9 cellular contexts compared by ENCODE assay signal in genomic region chr15:98776607-98777281, GRCh38.
DNase-seq lines count a peak whose midpoint lies in the region; ATAC-seq and TF ChIP-seq lines count a peak whose summit lies in the region.
"Had no signal": no experiment of that assay in that cellular context is flagged by ENCODE, and none has a peak within 500 bp of the region (broad histone marks: within the 10 kb centered on the region; RNA-seq: fewer than 3 reads in every experiment).

No MANE protein-coding gene starts in this region.

- peak in 1 of 2 donors; percentile 63 for TF ChIP-seq POLR2A in thyroid gland (IDR thresholded peaks at IDR 0.05)

- DNase-seq in T-helper 1 cell (no peak), WERI-Rb-1 (peak; percentile 64), right cardiac atrium (peak; percentile 44 to 78 (median 75)), thyroid gland (peak; percentile 98), MV-4-11 (lab: John Stamatoyannopoulos, UW) (no peak), H4 (ENCODE audit: low spot score) (no peak)

- TF ChIP-seq CTCF in WERI-Rb-1 (IDR thresholded peaks at IDR 0.05; ENCODE audit: low read depth, low read length) (no peak), thyroid gland (IDR thresholded peaks at IDR 0.05) (peak in 2 of 6 experiments; percentile 23 to 28)

- H3K27me3 ChIP-seq in WERI-Rb-1 (ENCODE audit: insufficient read depth, low read depth, severe bottlenecking) (no peaks in the 10 kb centered on the region), right cardiac atrium (ENCODE audit: control insufficient read depth, insufficient read depth) (no peaks in the 10 kb centered on the region), thyroid gland (no peaks in the 10 kb centered on the region)

- intact Hi-C loops in right cardiac atrium (cut with DNase I) (loop anchor here in 3 of 4 donors (5.0 to 10.0 kb wide), 4 partner anchors 114 to 301 kb away; no protein-coding TSS in a partner anchor), thyroid gland (cut with DNase I) (loop anchor here (5.0 kb wide), 1 partner anchor 129 kb away; the partner anchor contains the start of gene IGF1R)

- H3K36me3 ChIP-seq in WERI-Rb-1: no peaks in the 10 kb centered on the region
- no peaks in the 10 kb centered on the region for H3K36me3 ChIP-seq in thyroid gland

- H3K36me3 Mint-ChIP-seq in T-helper 1 cell treated with Interleukin-12 subunit alpha and Interleukin-12 subunit beta and Interleukin-4 antibody, amounts not matched to agents 30 μg/mL and 1 μg/mL, for 36 hours (ENCODE audit: low read depth): no peaks in the 10 kb centered on the region

- H3K9me3 Mint-ChIP-seq in T-helper 1 cell treated with Interleukin-12 subunit alpha and Interleukin-12 subunit beta and Interleukin-4 antibody, amounts not matched to agents 30 μg/mL and 1 μg/mL, for 36 hours: no peaks in the 10 kb centered on the region

- H3K4me1 Mint-ChIP-seq in T-helper 1 cell treated with Interleukin-12 subunit alpha and Interleukin-12 subunit beta and Interleukin-4 antibody, amounts not matched to agents 30 μg/mL and 1 μg/mL, for 36 hours (ENCODE audit: low read depth): peaks cover 24% of the 10 kb centered on the region

- H3K4me3 Mint-ChIP-seq in T-helper 1 cell treated with Interleukin-12 subunit alpha and Interleukin-12 subunit beta and Interleukin-4 antibody, amounts not matched to agents 30 μg/mL and 1 μg/mL, for 36 hours: no peak overlapping the region

- no peaks in the 10 kb centered on the region for H3K9me3 ChIP-seq in WERI-Rb-1 (ENCODE audit: severe bottlenecking)
- no peaks in the 10 kb centered on the region for H3K9me3 ChIP-seq in right cardiac atrium (ENCODE audit: control insufficient read depth, low read length)
- H3K9me3 ChIP-seq in thyroid gland: no peaks in the 10 kb centered on the region
- H3K9me3 ChIP-seq: A549 had no signal

- H3K27ac ChIP-seq in WERI-Rb-1 (peak overlapping the region; percentile 39), right cardiac atrium (ENCODE audit: low read length) (peak overlapping the region; percentile 57), thyroid gland (peak overlapping the region; percentile 91 to 99 (median 92))

- 50% methylated on average over 16 of the region's 16 CpGs for WGBS in right cardiac atrium
- 21 to 38% methylated on average over 15 to 16 of the region's 16 CpGs for WGBS in thyroid gland, 2 donors

- ATAC-seq in HG03097 (IDR thresholded peaks at IDR 0.05; ENCODE audit: low FRiP score, unreplicated experiment): peak; percentile 49
- ATAC-seq in right cardiac atrium: peak; percentile 41 to 43
- ATAC-seq: A549 had no signal

- peak overlapping the region; percentile 56 for H3K27ac Mint-ChIP-seq in T-helper 1 cell treated with Interleukin-12 subunit alpha and Interleukin-12 subunit beta and Interleukin-4 antibody, amounts not matched to agents 30 μg/mL and 1 μg/mL, for 36 hours

- H3K27me3 Mint-ChIP-seq in T-helper 1 cell treated with Interleukin-12 subunit alpha and Interleukin-12 subunit beta and Interleukin-4 antibody, amounts not matched to agents 30 μg/mL and 1 μg/mL, for 36 hours (ENCODE audit: low read depth): no peaks in the 10 kb centered on the region

- H3K4me3 ChIP-seq in WERI-Rb-1 (ENCODE audit: low read depth, low read length) (no peak overlapping the region), right cardiac atrium (ENCODE audit: low read length) (no peak overlapping the region), thyroid gland (replicated peaks in 1 of 3) (no peak overlapping the region)
- H3K4me3 ChIP-seq: A549 had no signal

- H3K4me1 ChIP-seq in right cardiac atrium (ENCODE audit: control insufficient read depth, insufficient read depth, low read length): peaks cover 7% of the 10 kb centered on the region
- peaks cover 36 to 56% of the 10 kb centered on the region in 2 donors for H3K4me1 ChIP-seq in thyroid gland

Comparison
In these comparisons a context has a peak if more than half of its experiments do, and no peak if none do; other contexts are left out.
1. DNase-seq: peak in WERI-Rb-1 (single experiment), right cardiac atrium (3 of 3) and thyroid gland (2 of 2); none in T-helper 1 cell (0 of 5), MV-4-11 (single experiment) and H4 (single experiment).
2. H3K27ac ChIP-seq: peak in every context shown above with its lines; median percentile 92 in thyroid gland; 57 in right cardiac atrium; 39 in WERI-Rb-1.